In the genomic region with DNA sequence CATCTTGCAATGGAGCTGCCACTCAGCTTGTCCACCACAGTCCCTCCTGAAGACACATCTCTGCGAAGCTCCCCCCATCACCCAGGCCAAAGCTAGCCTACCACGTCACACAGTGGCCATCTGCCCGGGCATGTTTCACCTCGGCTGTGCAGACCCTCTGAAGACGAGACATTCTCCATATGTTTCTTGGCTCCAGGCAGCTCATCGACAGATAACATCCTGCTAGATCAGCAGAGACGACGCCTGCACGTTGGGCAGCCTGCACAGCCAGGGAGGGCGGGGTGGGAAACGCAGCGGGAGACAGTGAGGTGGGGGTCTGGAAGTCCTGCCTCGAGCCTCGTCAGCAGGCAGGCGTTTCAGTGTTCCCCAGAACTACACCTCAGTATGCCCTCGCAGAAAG, we compare ENCODE assay signal across 31 cellular contexts.
"Had no signal": no experiment of that assay in that cellular context is flagged by ENCODE, and none has a peak within 500 bp of the region (broad histone marks: within the 10 kb centered on the region; RNA-seq: fewer than 3 reads in every experiment).

No MANE protein-coding gene starts in this region.

- H3K27ac ChIP-seq: adrenal gland, body of pancreas, breast epithelium, Peyer's patch had no signal

- H3K27ac Mint-ChIP-seq: activated CD4-positive, alpha-beta memory T cell treated with anti-CD3 and anti-CD28 coated beads for 36 hours; activated CD4-positive, alpha-beta T cell treated with anti-CD3 and anti-CD28 coated beads for 36 hours; activated naive CD4-positive, alpha-beta T cell treated with anti-CD3 and anti-CD28 coated beads for 36 hours; activated naive CD4-positive, alpha-beta T cell treated with anti-CD3 and anti-CD28 coated beads, Interleukin-2, amount 50 U/mL, for 72 hours; activated T-helper 1 cell treated with anti-CD3 and anti-CD28 coated beads, Interleukin-12 subunit alpha, Interleukin-12 subunit beta, Interleukin-2, Interleukin-4 antibody, amounts not matched to agents 30 ng/mL and 10 ng/mL and 1 ng/mL, durations not matched to agents 14 hours and 24 hours and 36 hours; T-helper 1 cell treated with Interleukin-12 subunit alpha and Interleukin-12 subunit beta and Interleukin-4 antibody, amounts not matched to agents 30 μg/mL and 1 μg/mL, for 36 hours; T-helper 2 cell treated with Interferon-gamma antibody and Interleukin-4, amounts not matched to agents 5 μg/mL and 100 μg/mL, for 36 hours; WTC11 had no signal

- H3K4me1 ChIP-seq: adrenal gland, breast epithelium, Peyer's patch had no signal

- H3K27me3 ChIP-seq: adrenal gland, body of pancreas, Peyer's patch had no signal

- H3K4me3 Mint-ChIP-seq: activated CD4-positive, alpha-beta memory T cell treated with anti-CD3 and anti-CD28 coated beads for 36 hours; activated CD4-positive, alpha-beta T cell treated with anti-CD3 and anti-CD28 coated beads for 36 hours; activated naive CD4-positive, alpha-beta T cell treated with anti-CD3 and anti-CD28 coated beads for 36 hours; activated T-cell treated with anti-CD3 and anti-CD28 coated beads, Interleukin-2, amount 50 U/mL, for 4 hours; activated T-helper 1 cell treated with anti-CD3 and anti-CD28 coated beads, Interleukin-12 subunit alpha, Interleukin-12 subunit beta, Interleukin-2, Interleukin-4 antibody, amounts not matched to agents 30 ng/mL and 10 ng/mL and 1 ng/mL, durations not matched to agents 14 hours and 24 hours and 36 hours; T-helper 1 cell treated with Interleukin-12 subunit alpha and Interleukin-12 subunit beta and Interleukin-4 antibody, amounts not matched to agents 30 μg/mL and 1 μg/mL, for 36 hours; T-helper 2 cell treated with Interferon-gamma antibody and Interleukin-4, amounts not matched to agents 5 μg/mL and 100 μg/mL, for 36 hours; WTC11 had no signal

- H3K9me3 ChIP-seq: adrenal gland, body of pancreas, breast epithelium, Peyer's patch had no signal

- H3K4me3 ChIP-seq: adrenal gland, body of pancreas, breast epithelium, Peyer's patch had no signal

- H3K36me3 Mint-ChIP-seq: activated CD4-positive, alpha-beta memory T cell treated with anti-CD3 and anti-CD28 coated beads for 36 hours had no signal

- H3K36me3 ChIP-seq: adrenal gland, breast epithelium, Peyer's patch had no signal

- H3K4me1 Mint-ChIP-seq: activated CD4-positive, alpha-beta T cell treated with anti-CD3 and anti-CD28 coated beads for 36 hours had no signal

- DNase-seq: activated CD4-positive, alpha-beta memory T cell treated with anti-CD3 and anti-CD28 coated beads for 36 hours; activated CD4-positive, alpha-beta T cell treated with anti-CD3 and anti-CD28 coated beads for 36 hours; activated CD4-positive, alpha-beta T cell treated with anti-CD3 and anti-CD28 coated beads, Interleukin-2, amount 50 U/mL, for 1 hour; activated CD8-positive, alpha-beta memory T cell treated with anti-CD3 and anti-CD28 coated beads, Interleukin-2, amount 50 U/mL, for 4 hours; activated gamma-delta T cell treated with Interleukin-2 at 50 U/mL for 16 hours; activated naive CD4-positive, alpha-beta T cell treated with anti-CD3 and anti-CD28 coated beads for 36 hours; activated T-cell treated with anti-CD3 and anti-CD28 coated beads for 4 hours; activated T-cell treated with anti-CD3 and anti-CD28 coated beads, Interleukin-2, amount 50 U/mL, for 4 hours; adrenal gland; Karpas-422; KBM-7; NCI-H1048; NCI-H1105 treated with DMSO at 0.1 percent for 48 hours; NCI-H1436; NCI-H1694; NCI-H2029; NCI-H345; NCI-H526; NCI-H748 treated with DMSO at 0.1 percent for 48 hours; NK-92 treated with Interleukin-12 subunit alpha and Interleukin-12 subunit beta, amount 100 ng/mL, for 24 hours; PC-3; Peyer's patch; RPMI8226; SIG-M5 had no signal

- H3K27me3 Mint-ChIP-seq: activated CD4-positive, alpha-beta T cell treated with anti-CD3 and anti-CD28 coated beads for 36 hours had no signal

- H3K9me3 Mint-ChIP-seq: activated naive CD4-positive, alpha-beta T cell treated with anti-CD3 and anti-CD28 coated beads for 36 hours; activated T-cell treated with anti-CD3 and anti-CD28 coated beads, Interleukin-2, amount 50 U/mL, for 4 hours; T-helper 1 cell treated with Interleukin-12 subunit alpha and Interleukin-12 subunit beta and Interleukin-4 antibody, amounts not matched to agents 30 μg/mL and 1 μg/mL, for 36 hours; T-helper 2 cell treated with Interferon-gamma antibody and Interleukin-4, amounts not matched to agents 5 μg/mL and 100 μg/mL, for 36 hours had no signal
